9 cellular contexts compared by ENCODE assay signal in the genomic region with DNA sequence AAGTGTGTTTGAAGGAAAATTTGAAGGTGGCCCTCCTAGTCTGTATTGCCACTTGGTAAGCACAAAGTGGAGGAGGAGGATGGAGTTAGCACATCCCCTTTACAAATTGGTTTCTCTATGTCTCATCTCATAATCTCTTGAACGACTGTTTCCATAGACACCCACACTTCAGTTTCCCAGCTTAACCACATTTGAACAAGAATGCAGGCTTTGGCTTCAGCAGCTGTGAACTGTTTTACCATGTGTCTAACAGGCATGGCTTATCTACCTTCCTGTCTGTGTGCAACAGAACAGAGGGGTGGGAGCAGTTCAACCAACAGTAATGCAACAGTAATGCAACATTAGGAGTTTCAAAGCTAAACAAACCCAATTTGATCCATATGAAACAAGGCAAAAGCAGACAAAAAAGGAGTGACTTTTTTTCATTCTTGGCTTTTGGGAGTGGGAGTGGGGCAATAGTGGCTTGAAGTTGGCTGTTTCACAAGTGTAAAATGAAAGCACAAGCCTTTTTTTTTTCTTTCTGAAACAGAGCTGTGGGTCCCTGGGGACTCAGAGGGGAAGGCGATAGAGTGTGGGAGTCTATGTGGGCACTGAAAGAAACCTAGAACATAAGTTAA.
A peak's percentile ranks its signal among the peaks of the same experiment; 100 is the strongest.
DNase-seq lines count a peak whose midpoint lies in the region; ATAC-seq and TF ChIP-seq lines count a peak whose summit lies in the region.
"Had no signal": no experiment of that assay in that cellular context is flagged by ENCODE, and none has a peak within 500 bp of the region (broad histone marks: within the 10 kb centered on the region; RNA-seq: fewer than 3 reads in every experiment).

No MANE protein-coding gene starts in this region.

- H3K4me3 ChIP-seq in GM06990 (replicated peaks; ENCODE audit: low read depth, low read length) = no peak overlapping the region
- peak overlapping the region; percentile 1 for H3K4me3 ChIP-seq in Jurkat, Clone E6-1 (ENCODE audit: low read length)
- H3K4me3 ChIP-seq in breast epithelium = no peak overlapping the region
- H3K4me3 ChIP-seq: skin epidermis had no signal

- no peaks in the 10 kb centered on the region for H3K9me3 ChIP-seq in breast epithelium

- no peak for TF ChIP-seq CTCF in GM06990 (IDR thresholded peaks at IDR 0.05; ENCODE audit: insufficient read depth, low read length, poor library complexity, severe bottlenecking)
- no peak for TF ChIP-seq CTCF in breast epithelium (IDR thresholded peaks at IDR 0.05)

- intact Hi-C loops in breast epithelium (cut with DNase I; ENCODE audit: low total_unique reads) = no loop called here

- no peaks in the 10 kb centered on the region for H3K4me1 ChIP-seq in breast epithelium

- peak; percentile 88 for ATAC-seq in GM21390 (IDR thresholded peaks at IDR 0.05; ENCODE audit: unreplicated experiment)

- H3K27ac ChIP-seq in breast epithelium = no peak overlapping the region

- DNase-seq in GM06990 (ENCODE audit: extremely low read depth, insufficient read length) (peak; percentile 82), activated T-helper 1 cell treated with Interleukin-2 at 50 U/mL for 16 hours (ENCODE audit: low read depth) (peak; percentile 13), NOMO-1 treated with DMSO at 0.1 percent for 48 hours (lab: John Stamatoyannopoulos, UW; ENCODE audit: unreplicated experiment) (no peak), EL (no peak), breast epithelium (ENCODE audit: low spot score in 2 of 2) (no peak)
- peak; percentile 99 for DNase-seq in Jurkat, Clone E6-1 (ENCODE audit: low read depth, low spot score)
- DNase-seq in stimulated activated CD4-positive, alpha-beta T cell treated with anti-CD3 and anti-CD28 coated beads, TNF-alpha, amount 100 ng/mL, for 24 hours (ENCODE audit: low read depth in 3 of 3) = peak; percentile 7 to 34 (median 8)

- TF ChIP-seq POLR2A in breast epithelium (IDR thresholded peaks at IDR 0.05) = no peak

- H3K27me3 ChIP-seq in GM06990 (replicated peaks; ENCODE audit: control insufficient read depth, insufficient read depth, low read length) = no peaks in the 10 kb centered on the region
- peaks cover 0 to 6% of the 10 kb centered on the region in 2 donors for H3K27me3 ChIP-seq in breast epithelium

- H3K36me3 ChIP-seq in GM06990 (ENCODE audit: control insufficient read depth, insufficient read depth, low read length) = no peaks in the 10 kb centered on the region
- no peaks in the 10 kb centered on the region for H3K36me3 ChIP-seq in breast epithelium

Comparison
In these comparisons a context has a peak if more than half of its experiments do, and no peak if none do; other contexts are left out.
1. DNase-seq: peak in GM06990 (single experiment), Jurkat, Clone E6-1 (single experiment), activated T-helper 1 cell treated with Interleukin-2 at 50 U/mL for 16 hours (single experiment) and stimulated activated CD4-positive, alpha-beta T cell treated with anti-CD3 and anti-CD28 coated beads, TNF-alpha, amount 100 ng/mL, for 24 hours (3 of 3); none in NOMO-1 treated with DMSO at 0.1 percent for 48 hours (single experiment), EL (single experiment) and breast epithelium (0 of 2).